ENCODE assay signal across 15 cellular contexts in the genomic region with DNA sequence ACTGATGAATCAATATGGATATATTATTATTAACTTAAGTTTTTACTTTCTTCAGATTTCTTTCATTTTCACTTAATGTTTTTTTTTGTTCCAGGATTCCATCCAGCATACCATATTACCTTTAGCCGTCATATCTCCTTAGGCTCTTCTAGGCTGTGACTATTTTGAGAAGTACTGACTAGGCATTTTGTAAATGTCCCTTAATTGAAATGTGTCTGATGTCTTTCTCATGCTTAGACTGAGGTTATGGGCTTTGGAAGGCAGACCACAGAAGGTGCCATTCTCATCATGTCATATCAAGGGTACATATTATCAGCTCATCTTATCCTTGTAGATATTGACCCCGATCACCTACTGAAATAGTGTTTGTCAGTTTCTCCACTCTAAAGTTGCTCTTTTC.
"Had no signal": no experiment of that assay in that cellular context is flagged by ENCODE, and none has a peak within 500 bp of the region (broad histone marks: within the 10 kb centered on the region; RNA-seq: fewer than 3 reads in every experiment).

No MANE protein-coding gene starts in this region.

- H3K27me3 Mint-ChIP-seq: activated CD8-positive, alpha-beta memory T cell treated with anti-CD3 and anti-CD28 coated beads, Interleukin-2, amount 10 ng/mL, durations not matched to agents 7 days and 5 days; activated naive CD4-positive, alpha-beta T cell treated with anti-CD3 and anti-CD28 coated beads, Interleukin-2, amount 50 U/mL, for 24 hours; activated T-cell treated with anti-CD3 and anti-CD28 coated beads, Interleukin-2, amount 50 U/mL, for 24 hours; progenitor cell of endocrine pancreas had no signal

- H3K27ac ChIP-seq: right lobe of liver, suprapubic skin, upper lobe of right lung had no signal

- H3K9me3 Mint-ChIP-seq: activated naive CD4-positive, alpha-beta T cell treated with anti-CD3 and anti-CD28 coated beads, Interleukin-2, amount 50 U/mL, for 24 hours; activated T-cell treated with anti-CD3 and anti-CD28 coated beads, Interleukin-2, amount 50 U/mL, for 24 hours had no signal

- H3K27me3 ChIP-seq: right lobe of liver, suprapubic skin, upper lobe of right lung had no signal

- DNase-seq: activated CD4-positive, alpha-beta T cell treated with anti-CD3 and anti-CD28 coated beads, Interleukin-2, amount 50 U/mL, for 4 hours; activated CD4-positive, CD25-positive, alpha-beta regulatory T cell treated with anti-CD3 and anti-CD28 coated beads, Interleukin-2, amount 50 U/mL, for 72 hours; activated CD8-positive, alpha-beta memory T cell treated with anti-CD3 and anti-CD28 coated beads, Interleukin-2, amount 10 ng/mL, durations not matched to agents 7 days and 5 days; activated effector memory CD4-positive, alpha-beta T cell treated with Interleukin-2 at 50 U/mL for 16 hours; activated T-cell treated with anti-CD3 and anti-CD28 coated beads, Interleukin-2, amount 50 U/mL, for 24 hours; endodermal cell; glutamatergic neuron; right lobe of liver; stimulated activated CD4-positive, alpha-beta T cell treated with anti-CD3 and anti-CD28 coated beads, Interleukin-2, amount 100 ng/mL, for 48 hours; stimulated activated naive CD8-positive, alpha-beta T cell treated with anti-CD3 and anti-CD28 coated beads, Interleukin-15, Interleukin-2, amounts not matched to agents 100 U/mL and 50 U/mL, for 24 hours; SW 1271; upper lobe of right lung had no signal

- ATAC-seq: activated CD8-positive, alpha-beta memory T cell treated with anti-CD3 and anti-CD28 coated beads, Interleukin-2, amount 10 ng/mL, durations not matched to agents 7 days and 5 days; stimulated activated naive CD8-positive, alpha-beta T cell treated with anti-CD3 and anti-CD28 coated beads, Interleukin-15, Interleukin-2, amounts not matched to agents 100 U/mL and 50 U/mL, for 24 hours had no signal

- H3K27ac Mint-ChIP-seq: activated CD8-positive, alpha-beta memory T cell treated with anti-CD3 and anti-CD28 coated beads, Interleukin-2, amount 10 ng/mL, durations not matched to agents 7 days and 5 days; activated naive CD4-positive, alpha-beta T cell treated with anti-CD3 and anti-CD28 coated beads, Interleukin-2, amount 50 U/mL, for 24 hours; activated T-cell treated with anti-CD3 and anti-CD28 coated beads, Interleukin-2, amount 50 U/mL, for 24 hours; endodermal cell had no signal

- H3K4me3 ChIP-seq: right lobe of liver, suprapubic skin, upper lobe of right lung had no signal

- H3K4me3 Mint-ChIP-seq: activated CD8-positive, alpha-beta memory T cell treated with anti-CD3 and anti-CD28 coated beads, Interleukin-2, amount 10 ng/mL, durations not matched to agents 7 days and 5 days; activated naive CD4-positive, alpha-beta T cell treated with anti-CD3 and anti-CD28 coated beads, Interleukin-2, amount 50 U/mL, for 24 hours; activated T-cell treated with anti-CD3 and anti-CD28 coated beads, Interleukin-2, amount 50 U/mL, for 24 hours; endodermal cell had no signal

- H3K9me3 ChIP-seq: right lobe of liver, suprapubic skin, upper lobe of right lung had no signal
